Comparison of ENCODE assay signal across 1 cellular context in genomic region chr6:53432318-53433161, GRCh38.
TF ChIP-seq lines count a peak whose summit lies in the region.

No MANE protein-coding gene starts in this region.

TF ChIP-seq in HepG2, 621 proteins besides CTCF, POLR2A, EP300 and RAD21 (continued from another document):
- TF ChIP-seq ZUFSP (CRISPR knock-in tag; IDR thresholded peaks at IDR 0.05; ENCODE audit: borderline replicate concordance) (no peak), ZSCAN22 (CRISPR knock-in tag; IDR thresholded peaks at IDR 0.05) (no peak), ZNF24 (IDR thresholded peaks at IDR 0.05) (no peak)
